Comparison of ENCODE assay signal across 1 cellular context in genomic region chr12:76782440-76782996, GRCh38.
TF ChIP-seq lines count a peak whose summit lies in the region.

No MANE protein-coding gene starts in this region.

TF ChIP-seq in HepG2, 621 proteins besides CTCF, POLR2A, EP300 and RAD21:
- no peak for TF ChIP-seq ZNF710 (CRISPR knock-in tag; IDR thresholded peaks at IDR 0.05; ENCODE audit: borderline replicate concordance)
- no peak for TF ChIP-seq HOMEZ (CRISPR knock-in tag; IDR thresholded peaks at IDR 0.05; ENCODE audit: low read depth)
- TF ChIP-seq REXO4 (CRISPR knock-in tag; IDR thresholded peaks at IDR 0.05; ENCODE audit: borderline replicate concordance): no peak
- TF ChIP-seq ZSCAN20 (CRISPR knock-in tag; IDR thresholded peaks at IDR 0.05; ENCODE audit: borderline replicate concordance): no peak
- no peak for TF ChIP-seq DR1 (CRISPR knock-in tag; IDR thresholded peaks at IDR 0.05)
- no peak for TF ChIP-seq ZNF678 (CRISPR knock-in tag; IDR thresholded peaks at IDR 0.05)
- TF ChIP-seq SRSF4 (IDR thresholded peaks at IDR 0.05; ENCODE audit: low read depth, low read length, poor library complexity, severe bottlenecking): no peak
- TF ChIP-seq THAP11 (CRISPR knock-in tag; IDR thresholded peaks at IDR 0.05): no peak
- TF ChIP-seq MNT (IDR thresholded peaks at IDR 0.05): no peak
- TF ChIP-seq HOXD1 (CRISPR knock-in tag; IDR thresholded peaks at IDR 0.05): no peak
- no peak for TF ChIP-seq HIVEP1 (CRISPR knock-in tag; IDR thresholded peaks at IDR 0.05)
- no peak for TF ChIP-seq ATAD3A (CRISPR knock-in tag; IDR thresholded peaks at IDR 0.05)
- no peak for TF ChIP-seq ZNF761 (CRISPR knock-in tag; conservative IDR thresholded peaks at IDR 0.05)
- TF ChIP-seq HDAC6 (IDR thresholded peaks at IDR 0.05; ENCODE audit: low read depth, low read length): no peak
- no peak for TF ChIP-seq GMEB1 (CRISPR knock-in tag; IDR thresholded peaks at IDR 0.05; ENCODE audit: borderline replicate concordance)
- no peak for TF ChIP-seq PRDM15 (CRISPR knock-in tag; IDR thresholded peaks at IDR 0.05)
- no peak for TF ChIP-seq PHF20 (CRISPR knock-in tag; IDR thresholded peaks at IDR 0.05)
- TF ChIP-seq CEBPB (IDR thresholded peaks at IDR 0.05; ENCODE audit: borderline replicate concordance, low read depth, low read length): no peak
